8 cellular contexts compared by ENCODE assay signal in genomic region chr9:133163559-133164208, GRCh38. TPM values are rescaled to one million over a fixed set of nuclear protein-coding genes. Genes with fewer than 3 reads are reported as not detected.
DNase-seq lines count a peak whose midpoint lies in the region; ATAC-seq and TF ChIP-seq lines count a peak whose summit lies in the region.

TSS of gene GBGT1 (minus strand) at chr9:133163914. CDS start at chr9:133162412, 1,502 bp downstream.

- peaks cover 8% of the 10 kb centered on the region in 2 donors for H3K4me1 ChIP-seq in mucosa of rectum (ENCODE audit: control insufficient read depth in 2 of 2, insufficient read depth in 2 of 2, low read length in 2 of 2)

- peak; percentile 84 for TF ChIP-seq POLR2A in erythroblast (IDR thresholded peaks at IDR 0.05; ENCODE audit: low read length)

- no peaks in the 10 kb centered on the region for H3K36me3 ChIP-seq in mucosa of rectum (ENCODE audit: control insufficient read depth in 2 of 2, insufficient read depth in 2 of 2, low read length in 2 of 2)

- peak within 1 kb of the TSS; percentile 53 to 56 for H3K27ac ChIP-seq in mucosa of rectum (ENCODE audit: low read depth in 2 of 2, low read length in 2 of 2)

- no peak for TF ChIP-seq CTCF in WI38 (IDR thresholded peaks at IDR 0.05; ENCODE audit: low read depth, low read length)

- no peak for ATAC-seq in GM18870 (IDR thresholded peaks at IDR 0.05; ENCODE audit: unreplicated experiment)

- H3K27me3 ChIP-seq in mucosa of rectum (ENCODE audit: control insufficient read depth in 2 of 2, insufficient read depth in 2 of 2, low read length in 2 of 2) = no peaks in the 10 kb centered on the region

- peak within 1 kb of the TSS; percentile 56 to 71 for H3K9ac ChIP-seq in mucosa of rectum (ENCODE audit: low read depth in 1 of 2, low read length in 2 of 2)

- DNase-seq in GF-D8 (lab: John Stamatoyannopoulos, UW) (peak; percentile 86), HK-2 (ENCODE audit: unreplicated experiment) (peak; percentile 23), erythroblast (lab: John Stamatoyannopoulos, UW) (peak; percentile 79 to 83), ureter (ENCODE audit: low spot score) (no peak), DMS79 (lab: John Stamatoyannopoulos, UW) (no peak)

- no peaks in the 10 kb centered on the region for H3K9me3 ChIP-seq in mucosa of rectum (ENCODE audit: control insufficient read depth in 2 of 2, low read length in 2 of 2)

- H3K4me3 ChIP-seq in WI38 (ENCODE audit: low read depth, low read length) (peak within 1 kb of the TSS; percentile 56), mucosa of rectum (ENCODE audit: low read length in 2 of 2) (peak within 1 kb of the TSS; percentile 64 to 68)

RNA-seq across cellular contexts. Expression of gene GBGT1, which starts in this region (rescaled TPM):
- total RNA-seq in ureter = 17.2 TPM

Comparison
In these comparisons a context has a peak if more than half of its experiments do, and no peak if none do; other contexts are left out.
1. DNase-seq: peak in GF-D8 (single experiment), HK-2 (single experiment) and erythroblast (2 of 2); none in ureter (single experiment) and DMS79 (single experiment).